12 cellular contexts compared by ENCODE assay signal in the genomic region with DNA sequence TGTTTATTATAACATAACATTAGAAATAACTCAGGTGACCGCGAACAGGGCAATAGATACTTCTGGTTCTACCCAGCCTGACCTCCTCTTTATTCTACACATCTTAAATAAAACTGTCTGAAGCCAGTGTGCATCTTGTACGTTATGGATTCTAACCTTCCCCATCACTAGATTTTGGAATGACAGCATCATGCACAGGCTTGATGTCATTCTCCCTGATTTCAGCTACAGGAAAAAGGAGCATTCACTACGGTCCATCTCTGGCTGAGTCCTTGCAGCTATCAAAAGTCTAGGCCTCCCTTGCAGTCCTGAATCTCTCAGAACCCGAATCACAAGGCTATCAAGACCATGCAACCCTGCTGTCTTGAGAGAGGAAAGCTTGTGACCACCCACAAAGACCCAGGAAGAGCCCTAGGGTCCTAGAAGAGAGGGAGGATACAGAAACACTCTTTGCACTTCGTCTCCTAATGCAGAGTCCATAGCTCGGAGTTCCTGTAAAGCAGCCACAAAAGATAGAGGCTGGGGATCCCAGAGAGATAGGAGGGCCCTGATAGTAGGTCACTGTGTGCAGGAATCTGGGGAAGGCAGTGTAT. TPM values are rescaled to one million over a fixed set of nuclear protein-coding genes. Genes with fewer than 3 reads are reported as not detected.
DNase-seq lines count a peak whose midpoint lies in the region; ATAC-seq and TF ChIP-seq lines count a peak whose summit lies in the region.
"Had no signal": no experiment of that assay in that cellular context is flagged by ENCODE, and none has a peak within 500 bp of the region (broad histone marks: within the 10 kb centered on the region; RNA-seq: fewer than 3 reads in every experiment).

No MANE protein-coding gene starts in this region.

- peak overlapping the region; percentile 100 for H3K4me3 ChIP-seq in OCI-LY3 (ENCODE audit: low read length)
- peak overlapping the region in 3 of 4 donors; percentile 31 to 63 (median 33) for H3K4me3 ChIP-seq in esophagus squamous epithelium
- peak overlapping the region; percentile 26 to 55 for H3K4me3 ChIP-seq in stomach smooth muscle (ENCODE audit: low read length in 2 of 2)

- H3K4me1 ChIP-seq in OCI-LY3 (ENCODE audit: low read length) (peaks cover 29% of the 10 kb centered on the region), esophagus squamous epithelium (no peaks in the 10 kb centered on the region), stomach smooth muscle (ENCODE audit: control insufficient read depth, insufficient read depth, low read length) (no peaks in the 10 kb centered on the region)

- peaks cover 56% of the 10 kb centered on the region for H3K36me3 ChIP-seq in OCI-LY3 (replicated peaks; ENCODE audit: low read depth, low read length)
- H3K36me3 ChIP-seq in esophagus squamous epithelium: peaks cover 0 to 13% (median 0%) of the 10 kb centered on the region in 3 donors
- peaks cover 0 to 2% of the 10 kb centered on the region in 2 donors for H3K36me3 ChIP-seq in stomach smooth muscle (ENCODE audit: control insufficient read depth in 2 of 2, insufficient read depth in 2 of 2, low read length in 2 of 2)

- H3K36me3 Mint-ChIP-seq in activated T-cell treated with anti-CD3 and anti-CD28 coated beads, Interleukin-2, amount 50 U/mL, for 24 hours (ENCODE audit: low read depth): peaks cover 10% of the 10 kb centered on the region

- H3K9me3 ChIP-seq in OCI-LY3 (ENCODE audit: insufficient read depth, low read length) (peaks cover 2% of the 10 kb centered on the region; the same call in 1 of the 2 replicates), esophagus squamous epithelium (no peaks in the 10 kb centered on the region), stomach smooth muscle (ENCODE audit: control insufficient read depth in 2 of 2, low read length in 2 of 2) (no peaks in the 10 kb centered on the region)

- no peak overlapping the region for H2AFZ ChIP-seq in OCI-LY3 (ENCODE audit: low read depth, low read length)

- no peak for DNase-seq in activated T-cell treated with anti-CD3 and anti-CD28 coated beads, Interleukin-2, amount 50 U/mL, for 24 hours
- DNase-seq in activated T-cell treated with anti-CD3 and anti-CD28 coated beads, Interleukin-2, amount 50 U/mL, for 1 hour: no peak
- DNase-seq in esophagus squamous epithelium (lab: John Stamatoyannopoulos, UW) (no peak), cerebellum (ENCODE audit: low spot score) (no peak), GOT3 (lab: John Stamatoyannopoulos, UW) (no peak)
- DNase-seq: activated gamma-delta T cell, dermis blood vessel endothelial cell, EL, NCI-H2081 treated with DMSO at 0.1 percent for 48 hours had no signal

- H3K9ac ChIP-seq in OCI-LY3 (ENCODE audit: low read length) (peak overlapping the region; percentile 99), stomach smooth muscle (ENCODE audit: low read length in 2 of 2) (peak overlapping the region in 1 of 2 donors; percentile 42)

- H3K27me3 Mint-ChIP-seq in activated T-cell treated with anti-CD3 and anti-CD28 coated beads, Interleukin-2, amount 50 U/mL, for 24 hours: no peaks in the 10 kb centered on the region

- WGBS in esophagus squamous epithelium, 2 donors: 67 to 86% methylated on average over 6 to 7 of the region's 7 CpGs

- intact Hi-C loops in esophagus squamous epithelium (cut with DNase I): no loop called here

- peak overlapping the region; percentile 73 for H3K4me3 Mint-ChIP-seq in activated T-cell treated with anti-CD3 and anti-CD28 coated beads, Interleukin-2, amount 50 U/mL, for 24 hours

- H3K79me2 ChIP-seq in OCI-LY3 (ENCODE audit: low read length): peaks cover 77% of the 10 kb centered on the region

- H3K27me3 ChIP-seq in OCI-LY3 (ENCODE audit: low read depth, low read length) (no peaks in the 10 kb centered on the region), esophagus squamous epithelium (no peaks in the 10 kb centered on the region), stomach smooth muscle (ENCODE audit: control insufficient read depth in 1 of 2, insufficient read depth in 2 of 2, low read length in 2 of 2) (peaks cover 0 to 8% of the 10 kb centered on the region in 2 donors)

- peak overlapping the region; percentile 97 for H3K27ac ChIP-seq in OCI-LY3 (ENCODE audit: low read length)
- H3K27ac ChIP-seq in esophagus squamous epithelium: peak overlapping the region in 3 of 4 donors; percentile 48 to 60 (median 52)
- H3K27ac ChIP-seq in stomach smooth muscle (ENCODE audit: low read length): no peak overlapping the region

- H3K4me2 ChIP-seq in OCI-LY3 (ENCODE audit: low read length): peak overlapping the region; percentile 97

- no peak overlapping the region for H3K27ac Mint-ChIP-seq in activated T-cell treated with anti-CD3 and anti-CD28 coated beads, Interleukin-2, amount 50 U/mL, for 24 hours

- ATAC-seq in HG03565 (IDR thresholded peaks at IDR 0.05; ENCODE audit: unreplicated experiment): no peak

- TF ChIP-seq CTCF in OCI-LY3 (IDR thresholded peaks at IDR 0.05; ENCODE audit: low read depth, low read length) (no peak), esophagus squamous epithelium (IDR thresholded peaks at IDR 0.05) (no peak)

- no peaks in the 10 kb centered on the region for H3K9me3 Mint-ChIP-seq in activated T-cell treated with anti-CD3 and anti-CD28 coated beads, Interleukin-2, amount 50 U/mL, for 24 hours

- peaks cover 41% of the 10 kb centered on the region for H3K4me1 Mint-ChIP-seq in activated T-cell treated with anti-CD3 and anti-CD28 coated beads, Interleukin-2, amount 50 U/mL, for 24 hours (ENCODE audit: low read depth)

- TF ChIP-seq POLR2A in esophagus squamous epithelium (IDR thresholded peaks at IDR 0.05): no peak

- peaks cover 21% of the 10 kb centered on the region for H4K20me1 ChIP-seq in OCI-LY3 (ENCODE audit: insufficient read depth, low read length)

RNA-seq across cellular contexts. Expression of gene HLA-DPA1, which starts 0.8 kb away (rescaled TPM):
- total RNA-seq in esophagus squamous epithelium: 100 to 1,000 TPM in 1 of 4 donors, 10 to 100 TPM in 1, 1 to 10 TPM in 2; 6.2 to 114 (median 48.2) TPM
- total RNA-seq in cerebellum: 1.9 TPM

RNA-seq across cellular contexts. Expression of gene HLA-DPB1, which starts 3.2 kb away (rescaled TPM):
- total RNA-seq in esophagus squamous epithelium: 10 to 100 TPM in 2 of 4 donors, 1 to 10 TPM in 2; 3.2 to 96.9 (median 45.3) TPM
- total RNA-seq in cerebellum: 1.8 TPM

Comparison
In these comparisons a context has a peak if more than half of its experiments do, and no peak if none do; other contexts are left out.
1. H3K4me3 ChIP-seq: peak in every context shown above with its lines; median percentile 100 in OCI-LY3; 40 in stomach smooth muscle; 33 in esophagus squamous epithelium.